ENCODE assay signal across 8 cellular contexts in the genomic region with DNA sequence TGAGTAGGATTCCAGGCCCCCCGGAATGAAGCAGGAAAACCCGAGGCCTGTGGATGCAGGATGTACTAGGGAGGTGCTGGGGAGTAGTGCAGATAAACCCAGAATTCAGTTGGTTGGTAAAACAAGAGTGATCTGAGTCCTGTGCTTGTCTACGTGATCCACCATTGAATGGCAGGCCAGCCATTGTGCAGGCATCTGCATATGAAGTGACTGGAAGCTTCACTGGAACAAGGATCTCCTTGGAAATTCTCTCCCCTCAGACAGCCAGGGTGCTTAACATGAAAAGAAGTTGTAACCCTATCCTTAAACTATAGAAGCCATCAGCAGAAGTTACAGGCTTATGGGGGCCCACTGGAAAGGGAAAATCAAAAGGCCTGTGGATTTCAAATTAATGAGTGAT. TPM values are rescaled to one million over a fixed set of nuclear protein-coding genes. Genes with fewer than 3 reads are reported as not detected.
DNase-seq lines count a peak whose midpoint lies in the region; ATAC-seq and TF ChIP-seq lines count a peak whose summit lies in the region.

No MANE protein-coding gene starts in this region.

- H3K27me3 Mint-ChIP-seq in CD8-positive, alpha-beta T cell (ENCODE audit: low read depth): peaks cover 9% of the 10 kb centered on the region
- H3K27me3 Mint-ChIP-seq in neural progenitor cell (ENCODE audit: insufficient read depth, low read depth): peaks cover 2% of the 10 kb centered on the region

- POLR2A ChIA-PET in CD8-positive, alpha-beta T cell (lab: Charles Lee): no interaction called here

- no peak overlapping the region for H3K27ac ChIP-seq in CD8-positive, alpha-beta T cell (ENCODE audit: low read depth, low read length)
- H3K27ac ChIP-seq in KOPT-K1 (ENCODE audit: low read depth, low read length, poor library complexity, severe bottlenecking) (peak overlapping the region; percentile 62), neural progenitor cell (no peak overlapping the region)

- peaks cover 8% of the 10 kb centered on the region for H3K9me3 ChIP-seq in CD8-positive, alpha-beta T cell (ENCODE audit: low read length)
- H3K9me3 ChIP-seq in KOPT-K1 (ENCODE audit: insufficient read depth, low read length, poor library complexity, severe bottlenecking) (peaks cover 26% of the 10 kb centered on the region), endocrine pancreas (ENCODE audit: control insufficient read depth, low read length) (no peaks in the 10 kb centered on the region), neural progenitor cell (ENCODE audit: low read depth) (no peaks in the 10 kb centered on the region), mucosa of descending colon (no peaks in the 10 kb centered on the region)

- peak overlapping the region; percentile 86 for H3K4me3 Mint-ChIP-seq in CD8-positive, alpha-beta T cell
- peak overlapping the region; percentile 95 for H3K4me3 Mint-ChIP-seq in neural progenitor cell

- peaks cover 23% of the 10 kb centered on the region for H3K36me3 Mint-ChIP-seq in CD8-positive, alpha-beta T cell
- peaks cover 24% of the 10 kb centered on the region for H3K36me3 Mint-ChIP-seq in neural progenitor cell

- TF ChIP-seq CTCF in CD8-positive, alpha-beta T cell (IDR thresholded peaks at IDR 0.05): no peak
- TF ChIP-seq CTCF in neural progenitor cell (IDR thresholded peaks at IDR 0.05) (no peak), mucosa of descending colon (IDR thresholded peaks at IDR 0.05) (no peak), GM20000 (IDR thresholded peaks at IDR 0.05; ENCODE audit: extremely low read depth, missing control alignments) (no peak)

- H3K9me3 Mint-ChIP-seq in CD8-positive, alpha-beta T cell: peaks cover 20% of the 10 kb centered on the region
- H3K9me3 Mint-ChIP-seq in neural progenitor cell: peaks cover 19% of the 10 kb centered on the region

- H3K9ac ChIP-seq in endocrine pancreas (ENCODE audit: control insufficient read depth, insufficient read depth, low read length) (no peak overlapping the region), neural progenitor cell (no peak overlapping the region)

- H3K79me2 ChIP-seq in neural progenitor cell (ENCODE audit: low read depth): peaks cover 40% of the 10 kb centered on the region

- H3K27ac Mint-ChIP-seq in CD8-positive, alpha-beta T cell: no peak overlapping the region
- H3K27ac Mint-ChIP-seq in neural progenitor cell: peak overlapping the region; percentile 64

- ATAC-seq in CD8-positive, alpha-beta T cell: no peak
- ATAC-seq in mucosa of descending colon (no peak), left colon (no peak)

- H3K4me1 Mint-ChIP-seq in CD8-positive, alpha-beta T cell (ENCODE audit: low read depth): peaks cover 19% of the 10 kb centered on the region
- H3K4me1 Mint-ChIP-seq in neural progenitor cell: peaks cover 20% of the 10 kb centered on the region

- H3K27me3 ChIP-seq in CD8-positive, alpha-beta T cell (ENCODE audit: insufficient read depth, low read length): no peaks in the 10 kb centered on the region
- H3K27me3 ChIP-seq in endocrine pancreas (ENCODE audit: control insufficient read depth, insufficient read depth, low read length): no peaks in the 10 kb centered on the region
- H3K27me3 ChIP-seq in neural progenitor cell: no peaks in the 10 kb centered on the region

- DNase-seq in CD8-positive, alpha-beta T cell: no peak
- peak; percentile 44 for DNase-seq in neural progenitor cell (ENCODE audit: low spot score)
- no peak for DNase-seq in mucosa of descending colon
- DNase-seq in GM20000 (ENCODE audit: low spot score): no peak
- DNase-seq in left colon: no peak
- no peak for DNase-seq in pons (ENCODE audit: low spot score)

- H4K20me1 ChIP-seq in neural progenitor cell (ENCODE audit: low read depth): peaks cover 20% of the 10 kb centered on the region

- H3F3A ChIP-seq in neural progenitor cell (ENCODE audit: low read depth): peaks cover 10% of the 10 kb centered on the region

- H3K36me3 ChIP-seq in CD8-positive, alpha-beta T cell (ENCODE audit: insufficient read depth, low read length): no peaks in the 10 kb centered on the region
- H3K36me3 ChIP-seq in KOPT-K1 (ENCODE audit: insufficient read depth, low read length) (peaks cover 10% of the 10 kb centered on the region; the same call in 1 of the 2 replicates), endocrine pancreas (ENCODE audit: control insufficient read depth, insufficient read depth, low read length) (no peaks in the 10 kb centered on the region), neural progenitor cell (no peaks in the 10 kb centered on the region), mucosa of descending colon (ENCODE audit: low read depth) (no peaks in the 10 kb centered on the region)

- peak overlapping the region; percentile 77 for H3K4me2 ChIP-seq in neural progenitor cell

- H2AFZ ChIP-seq in neural progenitor cell (replicated peaks): peak overlapping the region; percentile 61

- peak overlapping the region; percentile 57 for H3K4me3 ChIP-seq in CD8-positive, alpha-beta T cell (ENCODE audit: low read depth, low read length)
- H3K4me3 ChIP-seq in endocrine pancreas (ENCODE audit: control insufficient read depth, insufficient read depth, low read length) (peak overlapping the region; percentile 67), neural progenitor cell (peak overlapping the region; percentile 78), mucosa of descending colon (no peak overlapping the region)

- CTCF ChIA-PET in CD8-positive, alpha-beta T cell (lab: Charles Lee): no interaction called here

- intact Hi-C loops in CD8-positive, alpha-beta T cell (cut with DNase I, micrococcal nuclease): loop anchor here in 1 of 2 experiments (2.0 kb wide), 1 partner anchor 60 kb away; no protein-coding TSS in a partner anchor
- intact Hi-C loops in mucosa of descending colon (cut with DNase I, micrococcal nuclease): no loop called here
- intact Hi-C loops in left colon (cut with DNase I, micrococcal nuclease): no loop called here

- H3K4me1 ChIP-seq in CD8-positive, alpha-beta T cell (ENCODE audit: insufficient read depth, low read length): peaks cover 16% of the 10 kb centered on the region
- no peaks in the 10 kb centered on the region for H3K4me1 ChIP-seq in endocrine pancreas (ENCODE audit: control insufficient read depth, insufficient read depth, low read length)
- peaks cover 10% of the 10 kb centered on the region for H3K4me1 ChIP-seq in neural progenitor cell
- no peaks in the 10 kb centered on the region for H3K4me1 ChIP-seq in mucosa of descending colon (ENCODE audit: low read depth)

RNA-seq across cellular contexts. Expression of a gene that starts 0.7 kb away (rescaled TPM):
- total RNA-seq in CD8-positive, alpha-beta T cell: 1 to 10 TPM; 6.4 to 6.9 TPM
- total RNA-seq in neural progenitor cell (ENCODE audit: low replicate concordance) (22.7 and 28.4 TPM in 2 replicates), mucosa of descending colon (1 to 10 TPM; 5.4 to 9.5 (median 5.4) TPM), left colon (1 to 10 TPM; 4.2 to 6.6 TPM)

RNA-seq across cellular contexts. Expression of a gene that starts 32.3 kb away (rescaled TPM):
- total RNA-seq in CD8-positive, alpha-beta T cell: not detected
- total RNA-seq in neural progenitor cell (ENCODE audit: low replicate concordance): 0.56 and 2.0 TPM in 2 replicates
- not detected for total RNA-seq in mucosa of descending colon
- total RNA-seq in left colon: not detected

RNA-seq across cellular contexts. Expression of a gene that starts 60.0 kb away (rescaled TPM):
- not detected for total RNA-seq in CD8-positive, alpha-beta T cell
- total RNA-seq in neural progenitor cell (ENCODE audit: low replicate concordance): 0.56 and 2.0 TPM in 2 replicates
- not detected for total RNA-seq in mucosa of descending colon
- total RNA-seq in left colon: not detected
